In genomic region chr16:77211880-77212735, GRCh38 we compare ENCODE assay signal across 8 cellular contexts. TPM values are rescaled to one million over a fixed set of nuclear protein-coding genes. Genes with fewer than 3 reads are reported as not detected.
DNase-seq lines count a peak whose midpoint lies in the region; ATAC-seq and TF ChIP-seq lines count a peak whose summit lies in the region.

No MANE protein-coding gene starts in this region.

- H3K79me2 ChIP-seq in PC-9 (ENCODE audit: low read depth): 0 out of 2 replicates have a peak, but pooled peaks cover 5% of the 10 kb centered on the region

- peak; percentile 83 for DNase-seq in Calu3
- peak in 1 of 2 experiments; percentile 71 for DNase-seq in PC-9
- DNase-seq in glomerular visceral epithelial cell (ENCODE audit: extremely low spot score): peak; percentile 77
- DNase-seq in retina: peak; percentile 93
- no peak for DNase-seq in HT-29 (ENCODE audit: low spot score)

- peak overlapping the region; percentile 74 for H3K4me3 Mint-ChIP-seq in Calu3 (ENCODE audit: low read depth, unreplicated experiment)
- peak overlapping the region; percentile 85 for H3K4me3 Mint-ChIP-seq in activated T-helper 17 cell treated with anti-CD3 and anti-CD28 coated beads, Interleukin-2, amount 50 U/mL, for 72 hours

- no peaks in the 10 kb centered on the region for H3K36me3 ChIP-seq in HUES6 (ENCODE audit: control insufficient read depth, insufficient read depth, low read length)
- H3K36me3 ChIP-seq in PC-9 (ENCODE audit: low read depth): no peaks in the 10 kb centered on the region

- TF ChIP-seq CTCF in Calu3 (IDR thresholded peaks at IDR 0.05; ENCODE audit: unreplicated experiment) (no peak), PC-9 (conservative IDR thresholded peaks at IDR 0.05) (no peak; the same call in 1 of the 2 replicates)

- peaks cover 2% of the 10 kb centered on the region for H3K9me3 Mint-ChIP-seq in Calu3 (ENCODE audit: low read depth, unreplicated experiment)
- H3K9me3 Mint-ChIP-seq in activated T-helper 17 cell treated with anti-CD3 and anti-CD28 coated beads, Interleukin-2, amount 50 U/mL, for 72 hours: no peaks in the 10 kb centered on the region

- H4K20me1 ChIP-seq in PC-9 (ENCODE audit: insufficient read depth): peaks cover 3% of the 10 kb centered on the region; the same call in 1 of the 2 replicates

- H3K9ac ChIP-seq in HUES6 (ENCODE audit: low read length): peak overlapping the region; percentile 82

- no peaks in the 10 kb centered on the region for H3K27me3 Mint-ChIP-seq in Calu3 (ENCODE audit: unreplicated experiment)
- no peaks in the 10 kb centered on the region for H3K27me3 Mint-ChIP-seq in activated T-helper 17 cell treated with anti-CD3 and anti-CD28 coated beads, Interleukin-2, amount 50 U/mL, for 72 hours

- H3K9me2 ChIP-seq in PC-9 (ENCODE audit: insufficient read depth): no peaks in the 10 kb centered on the region

- CTCF ChIA-PET in Calu3 (lab: Charles Lee) (interaction anchor here (1.0 kb wide), 1 partner anchor 41 kb away, joined by 3 read pairs; no protein-coding TSS in a partner anchor), PC-9 (lab: Charles Lee) (interaction anchor here (0.6 kb wide), 1 partner anchor 300 kb away, joined by 3 read pairs; no protein-coding TSS in a partner anchor)

- BruUV-seq in Calu3 (replicated peaks; lab: Mats Ljungman, UMichigan) (TSS peak; percentile 58), PC-9 (replicated peaks; lab: Mats Ljungman, UMichigan) (no TSS peak)

- peaks cover 22% of the 10 kb centered on the region for H3K36me3 Mint-ChIP-seq in Calu3 (ENCODE audit: insufficient read depth, unreplicated experiment)
- no peaks in the 10 kb centered on the region for H3K36me3 Mint-ChIP-seq in activated T-helper 17 cell treated with anti-CD3 and anti-CD28 coated beads, Interleukin-2, amount 50 U/mL, for 72 hours (ENCODE audit: low read depth)

- H3F3A ChIP-seq in PC-9 (ENCODE audit: insufficient read depth, low read depth): peaks cover 13% of the 10 kb centered on the region

- H3K27me3 ChIP-seq in HUES6 (ENCODE audit: control insufficient read depth, insufficient read depth, low read length) (no peaks in the 10 kb centered on the region; the same call in 1 of the 2 replicates), PC-9 (ENCODE audit: insufficient read depth, low read depth) (no peaks in the 10 kb centered on the region)

- H3K9me3 ChIP-seq in HUES6 (ENCODE audit: control insufficient read depth, insufficient read depth, low read depth, low read length) (no peaks in the 10 kb centered on the region), PC-9 (ENCODE audit: insufficient read depth, low read depth) (no peaks in the 10 kb centered on the region)

- intact Hi-C loops in Calu3 (cut with micrococcal nuclease; ENCODE audit: unreplicated experiment): no loop called here
- intact Hi-C loops in PC-9 (cut with micrococcal nuclease; ENCODE audit: unreplicated experiment): loop anchor here (2.0 kb wide), 1 partner anchor 21 kb away; the partner anchor contains the start of gene MON1B

- H3K27ac ChIP-seq in HUES6 (ENCODE audit: low read depth, low read length) (peak overlapping the region; percentile 83), PC-9 (no peak overlapping the region)

- peaks cover 18% of the 10 kb centered on the region for H3K4me1 Mint-ChIP-seq in Calu3 (ENCODE audit: low read depth, unreplicated experiment)
- peaks cover 18% of the 10 kb centered on the region for H3K4me1 Mint-ChIP-seq in activated T-helper 17 cell treated with anti-CD3 and anti-CD28 coated beads, Interleukin-2, amount 50 U/mL, for 72 hours

- peak; percentile 65 for ATAC-seq in GM21367 (IDR thresholded peaks at IDR 0.05; ENCODE audit: unreplicated experiment)
- ATAC-seq in activated T-helper 17 cell treated with anti-CD3 and anti-CD28 coated beads, Interleukin-2, amount 50 U/mL, for 72 hours (replicated peaks): peak; percentile 74

- H3K4me2 ChIP-seq in PC-9: peak overlapping the region; percentile 77

- peak overlapping the region; percentile 74 for H3K4me3 ChIP-seq in HUES6 (ENCODE audit: low read depth, low read length)
- peak overlapping the region; percentile 78 for H3K4me3 ChIP-seq in PC-9

- peak overlapping the region; percentile 79 for H3K27ac Mint-ChIP-seq in Calu3 (ENCODE audit: unreplicated experiment)
- peak overlapping the region; percentile 70 for H3K27ac Mint-ChIP-seq in activated T-helper 17 cell treated with anti-CD3 and anti-CD28 coated beads, Interleukin-2, amount 50 U/mL, for 72 hours

- POLR2A ChIA-PET in PC-9 (lab: Charles Lee; ENCODE audit: unreplicated experiment): interaction anchor here (0.6 kb wide), 1 partner anchor 27 kb away, joined by 4 read pairs; no protein-coding TSS in a partner anchor

- H2AFZ ChIP-seq in PC-9: peak overlapping the region; percentile 95

- H3K4me1 ChIP-seq in HUES6 (ENCODE audit: control insufficient read depth, insufficient read depth, low read length): peaks cover 23% of the 10 kb centered on the region
- H3K4me1 ChIP-seq in PC-9 (replicated peaks; ENCODE audit: insufficient read depth): peaks cover 18% of the 10 kb centered on the region

RNA-seq across cellular contexts. Expression of gene SYCE1L, which starts 12.9 kb away (rescaled TPM):
- total RNA-seq in Calu3 (2022) (2.0 and 6.2 TPM in 2 replicates), PC-9 (2021) (6.2 and 17.9 TPM in 2 replicates)
- 1 to 10 TPM; 2.6 to 3.2 TPM for total RNA-seq in activated T-helper 17 cell treated with anti-CD3 and anti-CD28 coated beads, Interleukin-2, amount 50 U/mL, for 72 hours
- 0.91 TPM in 1 of 2 replicates, not detected in the other for total RNA-seq in HT-29 (2014; rRNA removed; shearing (Covaris generic))

RNA-seq across cellular contexts. Expression of gene MON1B, which starts 21.1 kb away (rescaled TPM):
- total RNA-seq in Calu3 (2022) (88.1 and 91.3 TPM in 2 replicates), PC-9 (2021) (57.2 and 57.5 TPM in 2 replicates)
- total RNA-seq in activated T-helper 17 cell treated with anti-CD3 and anti-CD28 coated beads, Interleukin-2, amount 50 U/mL, for 72 hours: 10 to 100 TPM; 62.8 to 71.3 TPM
- 21.5 and 25.9 TPM in 2 replicates for total RNA-seq in HT-29 (2014; rRNA removed; shearing (Covaris generic))
